17 cellular contexts compared by ENCODE assay signal in the genomic region with DNA sequence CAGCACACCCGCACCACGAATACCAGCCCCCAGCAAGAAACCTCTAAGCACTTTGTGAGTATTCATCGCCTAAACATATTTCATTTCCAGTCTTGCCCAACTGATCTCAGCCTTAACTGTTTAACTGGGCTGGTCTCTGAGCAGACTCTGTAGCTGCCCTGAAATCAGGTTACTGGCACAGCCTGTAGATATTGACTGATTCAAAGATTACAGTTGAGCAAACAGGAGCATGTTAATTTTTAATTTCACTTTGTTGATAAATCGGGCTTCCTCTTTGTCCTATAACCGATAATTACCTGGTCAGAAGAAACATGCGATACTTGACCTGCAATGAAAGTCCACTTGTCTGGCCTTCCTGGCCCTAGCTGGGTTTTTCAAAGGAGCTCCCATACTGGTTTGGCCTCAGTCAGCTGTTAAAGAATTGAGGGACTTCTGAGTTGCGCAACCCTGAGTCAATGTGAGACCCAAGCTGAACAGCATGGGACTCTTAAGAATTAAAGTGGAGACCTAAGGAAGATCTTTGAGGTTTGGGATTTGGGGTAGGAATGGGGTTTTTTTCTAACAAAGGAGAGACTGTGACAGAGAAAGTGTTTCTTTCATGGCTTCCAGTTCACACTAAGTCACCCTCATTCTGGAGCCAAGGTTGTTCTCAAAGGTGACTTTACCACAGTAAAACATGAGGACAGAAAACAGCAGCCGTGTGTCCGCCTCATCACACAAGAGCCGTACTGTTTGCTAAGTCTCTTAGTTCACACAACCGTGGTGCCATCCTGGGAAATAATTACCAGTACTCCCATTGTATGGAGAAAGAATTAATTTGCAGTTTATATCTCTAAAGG.
DNase-seq lines count a peak whose midpoint lies in the region; ATAC-seq, FAIRE-seq and TF ChIP-seq lines count a peak whose summit lies in the region.
"Had no signal": no experiment of that assay in that cellular context is flagged by ENCODE, and none has a peak within 500 bp of the region (broad histone marks: within the 10 kb centered on the region; RNA-seq: fewer than 3 reads in every experiment).

No MANE protein-coding gene starts in this region.

- 82 to 90% (median 83%) methylated on average over 11 of the region's 11 CpGs for WGBS in psoas muscle, 3 donors

- TF ChIP-seq CTCF in keratinocyte (optimal IDR thresholded peaks at IDR 0.05 in 1 of 3, IDR thresholded peaks at IDR 0.05 in 1 of 3, conservative IDR thresholded peaks at IDR 0.05 in 1 of 3; ENCODE audit: extremely low read depth in 1 of 3, insufficient read depth in 2 of 3, low read length in 3 of 3) (no peak), psoas muscle (IDR thresholded peaks at IDR 0.05) (no peak)

- intact Hi-C loops in psoas muscle (cut with DNase I) = loop anchor here in 1 of 2 donors (10.0 kb wide), 1 partner anchor 262 kb away; no protein-coding TSS in a partner anchor

- FAIRE-seq in keratinocyte (lab: Jason Lieb, UNC) = no peak
- FAIRE-seq: GM12878 had no signal

- no peak overlapping the region for H3K4me3 ChIP-seq in keratinocyte (ENCODE audit: control insufficient read depth in 2 of 3, extremely low read depth in 1 of 3, insufficient read depth in 2 of 3, low read depth in 1 of 3, low read length in 3 of 3)
- H3K4me3 ChIP-seq in psoas muscle = no peak overlapping the region
- H3K4me3 ChIP-seq: BLaER1, gastroesophageal sphincter, GM12878, PC-9 had no signal

- H3K9me3 ChIP-seq in keratinocyte (ENCODE audit: control insufficient read depth, low read depth, low read length) = no peaks in the 10 kb centered on the region
- H3K9me3 ChIP-seq in psoas muscle = no peaks in the 10 kb centered on the region
- H3K9me3 ChIP-seq: gastroesophageal sphincter had no signal

- H3K4me1 ChIP-seq in keratinocyte (ENCODE audit: control insufficient read depth, extremely low read depth, insufficient read depth, low read length) = peaks cover 22% of the 10 kb centered on the region
- peaks cover 49% of the 10 kb centered on the region for H3K4me1 ChIP-seq in psoas muscle
- H3K4me1 ChIP-seq: BLaER1 had no signal

- H3K27me3 ChIP-seq in keratinocyte (ENCODE audit: control insufficient read depth, extremely low read depth, insufficient read depth, low read length) = no peaks in the 10 kb centered on the region
- no peaks in the 10 kb centered on the region for H3K27me3 ChIP-seq in psoas muscle (ENCODE audit: insufficient read depth in 3 of 3, low read length in 2 of 3)
- H3K27me3 ChIP-seq: BLaER1, gastroesophageal sphincter had no signal

- H3K79me2 ChIP-seq in keratinocyte (ENCODE audit: control insufficient read depth, insufficient read depth, low read length) = no peaks in the 10 kb centered on the region

- ATAC-seq in psoas muscle (no peak), HG03457 (IDR thresholded peaks at IDR 0.05; ENCODE audit: unreplicated experiment) (no peak), HG02678 (IDR thresholded peaks at IDR 0.05; ENCODE audit: unreplicated experiment) (no peak), GM21529 (IDR thresholded peaks at IDR 0.05; ENCODE audit: unreplicated experiment) (no peak)
- ATAC-seq: gastroesophageal sphincter; naive thymus-derived CD4-positive, alpha-beta T cell had no signal

- no peak overlapping the region for H3K4me2 ChIP-seq in keratinocyte (ENCODE audit: control insufficient read depth, extremely low read depth, insufficient read depth, low read depth, low read length)
- H3K4me2 ChIP-seq: BLaER1, KMS-11, PC-9 had no signal

- H3K9ac ChIP-seq in keratinocyte (ENCODE audit: control insufficient read depth, extremely low read depth, insufficient read depth, low read length) = no peak overlapping the region
- H3K9ac ChIP-seq: BLaER1, KMS-11 had no signal

- no peaks in the 10 kb centered on the region for H3K36me3 ChIP-seq in keratinocyte (ENCODE audit: control insufficient read depth in 2 of 2, extremely low read depth in 1 of 2, insufficient read depth in 2 of 2, low read length in 2 of 2)
- H3K36me3 ChIP-seq in psoas muscle (ENCODE audit: insufficient read depth in 1 of 2, low read depth in 1 of 2) = no peaks in the 10 kb centered on the region
- H3K36me3 ChIP-seq: BLaER1, gastroesophageal sphincter had no signal

- DNase-seq in HuH-7.5 (ENCODE audit: low spot score) (peak; percentile 22), RPMI8226 (peak; percentile 32), keratinocyte (ENCODE audit: low read depth, low spot score) (no peak), psoas muscle (no peak), NCI-H2196 (lab: John Stamatoyannopoulos, UW; ENCODE audit: unreplicated experiment) (no peak)
- DNase-seq: activated T-cell treated with anti-CD3 and anti-CD28 coated beads, Interleukin-2, amount 50 U/mL, for 48 hours; anterior cingulate cortex; effector memory CD4-positive, alpha-beta T cell; naive thymus-derived CD4-positive, alpha-beta T cell; PC-9 had no signal

- H4K20me1 ChIP-seq in keratinocyte (ENCODE audit: control insufficient read depth, extremely low read depth, insufficient read depth, low read length) = no peaks in the 10 kb centered on the region
- H4K20me1 ChIP-seq: BLaER1 had no signal

- peak overlapping the region; percentile 10 for H2AFZ ChIP-seq in keratinocyte (ENCODE audit: control insufficient read depth, low read length)
- H2AFZ ChIP-seq: PC-9 had no signal

- dilution Hi-C loops in keratinocyte (cut with MboI; ENCODE audit: extremely low pct_ligation_motif_present, low sequenced_read_pairs) = no loop called here

- H3K9me1 ChIP-seq in keratinocyte (ENCODE audit: control insufficient read depth, extremely low read depth, insufficient read depth, low read length) = no peaks in the 10 kb centered on the region

- H3K27ac ChIP-seq in keratinocyte (ENCODE audit: control insufficient read depth, insufficient read depth, low read length) = no peak overlapping the region
- peak overlapping the region; percentile 65 for H3K27ac ChIP-seq in psoas muscle
- H3K27ac ChIP-seq: BLaER1, gastroesophageal sphincter, KMS-11, PC-9 had no signal

Comparison
In these comparisons a context has a peak if more than half of its experiments do, and no peak if none do; other contexts are left out.
1. DNase-seq: peak in HuH-7.5 (single experiment) and RPMI8226 (single experiment); none in keratinocyte (single experiment), psoas muscle (0 of 2) and NCI-H2196 (single experiment).